10 cellular contexts compared by ENCODE assay signal in genomic region chr2:13515254-13515653, GRCh38.
"Had no signal": no experiment of that assay in that cellular context is flagged by ENCODE, and none has a peak within 500 bp of the region (broad histone marks: within the 10 kb centered on the region; RNA-seq: fewer than 3 reads in every experiment).

No MANE protein-coding gene starts in this region.

- ATAC-seq: K562 had no signal

- H3K4me3 Mint-ChIP-seq: H9 had no signal

- H3K27ac ChIP-seq: GM23248 had no signal

- FAIRE-seq: H54, HTR-8/SVneo, K562 had no signal

- DNase-seq: GM23248, GOT3, H9, HCEC 1CT, IMR-90, Kasumi-1, KG1 had no signal

- H3K4me3 ChIP-seq: GM23248, K562 had no signal

- H3K27ac Mint-ChIP-seq: H9 had no signal

- H3K9me3 Mint-ChIP-seq: H9 had no signal

- H3K9ac ChIP-seq: GM23248 had no signal
